ENCODE assay signal across 20 cellular contexts in the genomic region with DNA sequence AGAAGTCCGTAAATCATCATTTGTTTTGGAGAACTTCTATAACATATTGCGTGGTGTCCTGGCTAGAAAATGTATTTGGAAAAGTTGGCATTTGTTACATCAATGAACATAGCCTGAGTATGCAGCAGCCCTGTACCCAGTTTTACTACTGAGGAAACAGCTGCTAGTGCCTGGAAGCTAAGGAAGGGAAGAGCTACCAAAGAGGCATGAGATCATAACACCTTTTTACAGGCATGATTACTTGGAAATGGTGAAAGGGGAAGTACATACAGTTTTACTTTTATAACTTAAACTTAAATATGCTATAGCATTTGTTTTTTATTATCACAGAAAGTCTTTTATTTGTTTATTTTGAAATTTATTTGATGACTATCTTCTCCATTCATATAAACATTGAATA.
DNase-seq lines count a peak whose midpoint lies in the region; FAIRE-seq and TF ChIP-seq lines count a peak whose summit lies in the region.
"Had no signal": no experiment of that assay in that cellular context is flagged by ENCODE, and none has a peak within 500 bp of the region (broad histone marks: within the 10 kb centered on the region; RNA-seq: fewer than 3 reads in every experiment).

No MANE protein-coding gene starts in this region.

- H3K23ac ChIP-seq in H9 (ENCODE audit: insufficient read length, low read depth, low read length), result no peak overlapping the region

- H3K14ac ChIP-seq in H9 (ENCODE audit: insufficient read depth, low read length), result no peak overlapping the region

- no peaks in the 10 kb centered on the region for H3K79me1 ChIP-seq in H9 (ENCODE audit: insufficient read depth, low read depth, low read length, poor library complexity, severe bottlenecking)

- no peak overlapping the region for H4K8ac ChIP-seq in H9 (replicated peaks; ENCODE audit: insufficient read length, low read depth, low read length)

- no peak overlapping the region for H3K4ac ChIP-seq in H9 (ENCODE audit: low read depth, low read length)

- no peak overlapping the region for H3K56ac ChIP-seq in H9 (ENCODE audit: insufficient read length, low read depth, low read length)

- H3K27ac ChIP-seq in H9 (ENCODE audit: insufficient read length, low read depth, low read length), result no peak overlapping the region
- H3K27ac ChIP-seq: BLaER1, C4-2B, GM23248 had no signal

- no peaks in the 10 kb centered on the region for H3K36me3 Mint-ChIP-seq in H9 (ENCODE audit: insufficient read depth in 1 of 3, low read depth in 3 of 3)
- H3K36me3 Mint-ChIP-seq: CD4-positive, CD25-positive, alpha-beta regulatory T cell; CD8-positive, alpha-beta T cell had no signal

- H3K4me1 Mint-ChIP-seq in H9, result peaks cover 5 to 6% of the 10 kb centered on the region in 2 experiments
- H3K4me1 Mint-ChIP-seq: CD4-positive, CD25-positive, alpha-beta regulatory T cell had no signal

- no peak overlapping the region for H3K27ac Mint-ChIP-seq in H9
- H3K27ac Mint-ChIP-seq: CD8-positive, alpha-beta T cell had no signal

- WGBS in H9 (ENCODE audit: extremely low coverage, insufficient read length, low lambda C conversion rate), result no CpG with 5 or more reads among the region's 2 CpGs

- H3K18ac ChIP-seq in H9 (ENCODE audit: insufficient read length, low read depth, low read length), result no peak overlapping the region

- FAIRE-seq in A204.1 (lab: Jason Lieb, UNC), result peak; percentile 25
- FAIRE-seq: G401.6, GM12892, H1 had no signal

- no peak overlapping the region for H3K9ac ChIP-seq in H9 (ENCODE audit: extremely low read depth, insufficient read length, low read length)
- H3K9ac ChIP-seq: BLaER1, GM23248 had no signal

- no peak overlapping the region for H2BK20ac ChIP-seq in H9 (ENCODE audit: low read depth, low read length, poor library complexity, severe bottlenecking)

- no peaks in the 10 kb centered on the region for H3K79me2 ChIP-seq in H9 (ENCODE audit: insufficient read depth, low read length)

- no peak overlapping the region for H2BK12ac ChIP-seq in H9 (ENCODE audit: insufficient read length, low read depth, low read length)

- H3K9me3 ChIP-seq in H9 (ENCODE audit: control insufficient read depth, low read depth, low read length), result no peaks in the 10 kb centered on the region
- H3K9me3 ChIP-seq: BLaER1, Caco-2 had no signal

- H3K27me3 Mint-ChIP-seq in H9 (ENCODE audit: low read depth), result peaks cover 16% of the 10 kb centered on the region

- no peak for TF ChIP-seq CTCF in foreskin fibroblast (IDR thresholded peaks at IDR 0.05; ENCODE audit: low read depth, low read length)
- TF ChIP-seq CTCF in H9 (conservative IDR thresholded peaks at IDR 0.05), result no peak

- H2BK15ac ChIP-seq in H9 (ENCODE audit: low read depth, low read length), result no peak overlapping the region

- DNase-seq in EL, result peak; percentile 1
- DNase-seq in OCI-M1 (lab: John Stamatoyannopoulos, UW), result peak; percentile 27
- DNase-seq in foreskin fibroblast, result peak; percentile 7 to 46
- no peak for DNase-seq in DMS53 (lab: John Stamatoyannopoulos, UW)
- no peak for DNase-seq in H9
- DNase-seq in activated CD4-positive, alpha-beta T cell treated with anti-CD3 and anti-CD28 coated beads for 48 hours, result no peak
- DNase-seq: 8988T; Caco-2; CD4-positive, CD25-positive, alpha-beta regulatory T cell; CD8-positive, alpha-beta T cell; DMS153; DMS79; H7 had no signal

- no peak overlapping the region for H3K4me2 ChIP-seq in H9 (ENCODE audit: insufficient read depth, insufficient read length, low read length)
- H3K4me2 ChIP-seq: BLaER1 had no signal

- H3K4me3 ChIP-seq in foreskin fibroblast (ENCODE audit: low read depth in 1 of 2, low read length in 2 of 2), result no peak overlapping the region
- H3K4me3 ChIP-seq: BLaER1, GM23248 had no signal

- H2BK120ac ChIP-seq in H9 (ENCODE audit: low read depth, low read length, poor library complexity, severe bottlenecking), result no peak overlapping the region

- no peak overlapping the region for H2AFZ ChIP-seq in H9 (ENCODE audit: low read length)
- H2AFZ ChIP-seq: GM23248 had no signal

- H3K4me3 Mint-ChIP-seq in H9, result no peak overlapping the region
- H3K4me3 Mint-ChIP-seq: CD4-positive, CD25-positive, alpha-beta regulatory T cell; CD8-positive, alpha-beta T cell had no signal

- no peaks in the 10 kb centered on the region for H4K20me1 ChIP-seq in H9 (ENCODE audit: control insufficient read depth, insufficient read depth, insufficient read length)
- H4K20me1 ChIP-seq: BLaER1 had no signal

- no peaks in the 10 kb centered on the region for H3K23me2 ChIP-seq in H9 (ENCODE audit: insufficient read length, low read depth, low read length, poor library complexity, severe bottlenecking)

- H3T11ph ChIP-seq in H9 (ENCODE audit: low read length), result no peak overlapping the region

- no peaks in the 10 kb centered on the region; the same call in 1 of the 2 replicates for H3K27me3 ChIP-seq in H9 (ENCODE audit: insufficient read depth, low read length)
- H3K27me3 ChIP-seq: BLaER1 had no signal

- H3K4me1 ChIP-seq in H9 (ENCODE audit: insufficient read depth, low read length), result no peaks in the 10 kb centered on the region
- H3K4me1 ChIP-seq: BLaER1, Caco-2 had no signal

- H2BK5ac ChIP-seq in H9 (ENCODE audit: insufficient read length, low read length), result no peak overlapping the region

- H3K9me3 Mint-ChIP-seq in H9, result no peaks in the 10 kb centered on the region
- H3K9me3 Mint-ChIP-seq: CD8-positive, alpha-beta T cell had no signal

- no peak overlapping the region for H4K91ac ChIP-seq in H9 (ENCODE audit: insufficient read length, low read depth, low read length)

- H2AK5ac ChIP-seq in H9 (ENCODE audit: insufficient read length, low read length), result no peak overlapping the region

- H4K5ac ChIP-seq in H9 (ENCODE audit: insufficient read length, low read depth, low read length), result no peak overlapping the region

Comparison
In these comparisons a context has a peak if more than half of its experiments do, and no peak if none do; other contexts are left out.
1. DNase-seq: peak in EL (single experiment), OCI-M1 (single experiment) and foreskin fibroblast (2 of 2); none in DMS53 (single experiment), H9 (single experiment) and activated CD4-positive, alpha-beta T cell treated with anti-CD3 and anti-CD28 coated beads for 48 hours (single experiment).